In genomic region chr14:101359221-101360044, GRCh38 we compare ENCODE assay signal across 11 cellular contexts.
DNase-seq lines count a peak whose midpoint lies in the region; ATAC-seq and TF ChIP-seq lines count a peak whose summit lies in the region.
"Had no signal": no experiment of that assay in that cellular context is flagged by ENCODE, and none has a peak within 500 bp of the region (broad histone marks: within the 10 kb centered on the region; RNA-seq: fewer than 3 reads in every experiment).

No MANE protein-coding gene starts in this region.

- H3K23ac ChIP-seq in neuronal stem cell (ENCODE audit: low read depth, low read length, poor library complexity): no peak overlapping the region

- no peak overlapping the region for H2BK120ac ChIP-seq in neuronal stem cell (ENCODE audit: low read depth, low read length)

- POLR2A ChIA-PET in PC-9 (lab: Charles Lee; ENCODE audit: unreplicated experiment): no interaction called here

- intact Hi-C loops in PC-9 (cut with micrococcal nuclease; ENCODE audit: unreplicated experiment) (no loop called here), Right ventricle myocardium inferior (cut with DNase I) (no loop called here)

- H2BK12ac ChIP-seq in neuronal stem cell (ENCODE audit: low read length): no peak overlapping the region

- H3K4me3 ChIP-seq in AG10803 (ENCODE audit: low read length) (no peak overlapping the region), PC-9 (peak overlapping the region; percentile 3; the same call in 1 of the 2 replicates), neuronal stem cell (ENCODE audit: low read length in 2 of 2) (no peak overlapping the region)

- WGBS in neuronal stem cell (ENCODE audit: extremely low coverage in 2 of 2, insufficient read length in 2 of 2, insufficient replicate concordance in 1 of 2), 2 donors: no CpG with 5 or more reads among the region's 19 CpGs

- peak overlapping the region; percentile 27 for H2AK5ac ChIP-seq in neuronal stem cell (ENCODE audit: low read depth, low read length)

- peaks cover 2% of the 10 kb centered on the region for H3K79me1 ChIP-seq in neuronal stem cell (ENCODE audit: low read depth, low read length)

- H3K4me1 ChIP-seq in PC-9 (replicated peaks; ENCODE audit: insufficient read depth): peaks cover 14% of the 10 kb centered on the region
- H3K4me1 ChIP-seq in neuronal stem cell (ENCODE audit: control insufficient read depth in 2 of 2, insufficient read depth in 1 of 2, low read depth in 1 of 2, low read length in 2 of 2): peaks cover 1 to 12% of the 10 kb centered on the region in 2 donors

- CTCF ChIA-PET in PC-9 (lab: Charles Lee): no interaction called here

- no peak overlapping the region for H3K4ac ChIP-seq in neuronal stem cell (ENCODE audit: low read length)

- H4K8ac ChIP-seq in neuronal stem cell (ENCODE audit: low read depth, low read length): no peak overlapping the region

- H2BK5ac ChIP-seq in neuronal stem cell (ENCODE audit: low read length): no peak overlapping the region

- H2AFZ ChIP-seq in PC-9: peak overlapping the region; percentile 48
- H2AFZ ChIP-seq in neuronal stem cell (ENCODE audit: low read length): peak overlapping the region; percentile 10

- no peaks in the 10 kb centered on the region for H3K79me2 ChIP-seq in PC-9 (ENCODE audit: low read depth)

- H3K9me2 ChIP-seq in PC-9 (ENCODE audit: insufficient read depth): no peaks in the 10 kb centered on the region

- H3K27ac ChIP-seq in PC-9: 0 out of 2 replicates have a peak overlapping the region, but pooled peaks have one; percentile 2
- H3K27ac ChIP-seq in neuronal stem cell (replicated peaks; ENCODE audit: low read length): no peak overlapping the region

- no TSS peak for BruUV-seq in PC-9 (replicated peaks; lab: Mats Ljungman, UMichigan)

- peak; percentile 3 for DNase-seq in AG10803 (ENCODE audit: low read depth)
- DNase-seq in PC-9: peak in 1 of 2 experiments; percentile 83
- peak; percentile 80 for DNase-seq in Right ventricle myocardium inferior (ENCODE audit: missing footprints)
- DNase-seq in neuronal stem cell (ENCODE audit: low spot score): no peak
- DNase-seq in SW 1271 (lab: John Stamatoyannopoulos, UW): no peak
- no peak for DNase-seq in activated CD4-positive, alpha-beta T cell treated with anti-CD3 and anti-CD28 coated beads for 4 hours
- DNase-seq: activated T-cell treated with anti-CD3 and anti-CD28 coated beads, Interleukin-2, amount 50 U/mL, for 24 hours; NCI-H226 had no signal

- H3K4me2 ChIP-seq in PC-9 (peak overlapping the region; percentile 59), neuronal stem cell (ENCODE audit: insufficient read depth, low read length, poor library complexity, severe bottlenecking) (no peak overlapping the region)

- no peaks in the 10 kb centered on the region for H4K20me1 ChIP-seq in PC-9 (ENCODE audit: insufficient read depth)

- H3K9me3 ChIP-seq in PC-9 (ENCODE audit: insufficient read depth, low read depth): no peaks in the 10 kb centered on the region
- H3K9me3 ChIP-seq in neuronal stem cell (replicated peaks in 1 of 2; ENCODE audit: control insufficient read depth in 2 of 2, insufficient read depth in 1 of 2, low read depth in 1 of 2, low read length in 2 of 2): no peaks in the 10 kb centered on the region

- ATAC-seq in Right ventricle myocardium inferior (peak; percentile 86), HG03342 (IDR thresholded peaks at IDR 0.05; ENCODE audit: unreplicated experiment) (no peak), HG03354 (IDR thresholded peaks at IDR 0.05; ENCODE audit: poor library complexity, severe bottlenecking, unreplicated experiment) (no peak)
- ATAC-seq: stimulated activated effector memory CD8-positive, alpha-beta T cell treated with anti-CD3 and anti-CD28 coated beads, Interleukin-12 subunit alpha, Interleukin-12 subunit beta, amount 100 ng/mL, for 72 hours had no signal

- peak overlapping the region; percentile 72 for H3K18ac ChIP-seq in neuronal stem cell (ENCODE audit: low read length)

- H3F3A ChIP-seq in PC-9 (ENCODE audit: insufficient read depth, low read depth): peaks cover 7% of the 10 kb centered on the region; the same call in 1 of the 2 replicates

- H2BK15ac ChIP-seq in neuronal stem cell (ENCODE audit: low read length): no peak overlapping the region

- H3K27me3 ChIP-seq in PC-9 (ENCODE audit: insufficient read depth, low read depth) (no peaks in the 10 kb centered on the region), neuronal stem cell (ENCODE audit: control insufficient read depth in 3 of 3, insufficient read depth in 3 of 3, low read depth in 1 of 3, low read length in 3 of 3) (no peaks in the 10 kb centered on the region)

- no peaks in the 10 kb centered on the region for H3K36me3 ChIP-seq in PC-9 (ENCODE audit: low read depth)
- H3K36me3 ChIP-seq in neuronal stem cell (replicated peaks in 1 of 2; ENCODE audit: control insufficient read depth in 2 of 2, insufficient read depth in 2 of 2, low read length in 2 of 2): no peaks in the 10 kb centered on the region

- H4K91ac ChIP-seq in neuronal stem cell (ENCODE audit: low read depth, low read length, poor library complexity): no peak overlapping the region

- H3K14ac ChIP-seq in neuronal stem cell (ENCODE audit: low read length): no peak overlapping the region

- TF ChIP-seq CTCF in AG10803 (conservative IDR thresholded peaks at IDR 0.05; ENCODE audit: low read length) (no peak), PC-9 (conservative IDR thresholded peaks at IDR 0.05) (no peak)

- no peak overlapping the region for H3K9ac ChIP-seq in neuronal stem cell (ENCODE audit: low read depth, low read length, poor library complexity)

Comparison
In these comparisons a context has a peak if more than half of its experiments do, and no peak if none do; other contexts are left out.
1. DNase-seq: peak in AG10803 (single experiment) and Right ventricle myocardium inferior (single experiment); none in neuronal stem cell (single experiment), SW 1271 (0 of 2) and activated CD4-positive, alpha-beta T cell treated with anti-CD3 and anti-CD28 coated beads for 4 hours (0 of 2).